ENCODE assay signal across 8 cellular contexts in genomic region chr5:55712023-55712859, GRCh38. TPM values are rescaled to one million over a fixed set of nuclear protein-coding genes. Genes with fewer than 3 reads are reported as not detected.
DNase-seq lines count a peak whose midpoint lies in the region; ATAC-seq and TF ChIP-seq lines count a peak whose summit lies in the region.

SLC38A9 (minus strand) TSS chr5:55712324; CDS start chr5:55697958, 14,366 bp downstream.

- DNase-seq in Daoy (ENCODE audit: low read depth) (peak; percentile 98), GOT3 (lab: John Stamatoyannopoulos, UW) (peak; percentile 83), LNCaP clone FGC (ENCODE audit: low read depth) (peak; percentile 89), RWPE1 (ENCODE audit: low spot score) (peak; percentile 96), fibroblast of pulmonary artery (ENCODE audit: low read depth) (peak; percentile 94)
- DNase-seq in natural killer cell treated with Interleukin-12 subunit alpha and Interleukin-12 subunit beta and Interleukin-15 and Interleukin-18, amount 100 ng/mL, for 72 hours (ENCODE audit: low spot score): peak; percentile 92
- DNase-seq in stimulated activated naive CD8-positive, alpha-beta T cell treated with anti-CD3 and anti-CD28 coated beads, Interleukin-15, Interleukin-2, amounts not matched to agents 100 U/mL and 50 U/mL, for 24 hours: peak; percentile 94

- peak within 1 kb of the TSS; percentile 97 for H3K4me3 Mint-ChIP-seq in activated T-helper 17 cell treated with anti-CD3 and anti-CD28 coated beads, Interleukin-2, amount 50 U/mL, for 72 hours
- peak within 1 kb of the TSS; percentile 99 for H3K4me3 Mint-ChIP-seq in natural killer cell treated with Interleukin-12 subunit alpha and Interleukin-12 subunit beta and Interleukin-15 and Interleukin-18, amount 100 ng/mL, for 72 hours

- peak within 1 kb of the TSS; percentile 77 for H3K4me3 ChIP-seq in LNCaP clone FGC (ENCODE audit: low read depth, low read length)
- peak within 1 kb of the TSS; percentile 98 for H3K4me3 ChIP-seq in fibroblast of pulmonary artery (replicated peaks; ENCODE audit: low read depth, low read length)

- H3K36me3 Mint-ChIP-seq in activated T-helper 17 cell treated with anti-CD3 and anti-CD28 coated beads, Interleukin-2, amount 50 U/mL, for 72 hours (ENCODE audit: low read depth): peaks cover 14% of the 10 kb centered on the region
- H3K36me3 Mint-ChIP-seq in natural killer cell treated with Interleukin-12 subunit alpha and Interleukin-12 subunit beta and Interleukin-15 and Interleukin-18, amount 100 ng/mL, for 72 hours: no peaks in the 10 kb centered on the region

- H3K27ac Mint-ChIP-seq in activated T-helper 17 cell treated with anti-CD3 and anti-CD28 coated beads, Interleukin-2, amount 50 U/mL, for 72 hours: peak within 1 kb of the TSS; percentile 96
- H3K27ac Mint-ChIP-seq in natural killer cell treated with Interleukin-12 subunit alpha and Interleukin-12 subunit beta and Interleukin-15 and Interleukin-18, amount 100 ng/mL, for 72 hours: peak within 1 kb of the TSS; percentile 90 to 97

- ATAC-seq in activated T-helper 17 cell treated with anti-CD3 and anti-CD28 coated beads, Interleukin-2, amount 50 U/mL, for 72 hours (replicated peaks): peak; percentile 100
- ATAC-seq in natural killer cell treated with Interleukin-12 subunit alpha and Interleukin-12 subunit beta and Interleukin-15 and Interleukin-18, amount 100 ng/mL, for 72 hours: peak; percentile 100
- peak; percentile 100 for ATAC-seq in stimulated activated naive CD8-positive, alpha-beta T cell treated with anti-CD3 and anti-CD28 coated beads, Interleukin-15, Interleukin-2, amounts not matched to agents 100 U/mL and 50 U/mL, for 24 hours

- H3K9me3 Mint-ChIP-seq in activated T-helper 17 cell treated with anti-CD3 and anti-CD28 coated beads, Interleukin-2, amount 50 U/mL, for 72 hours: no peaks in the 10 kb centered on the region
- H3K9me3 Mint-ChIP-seq in natural killer cell treated with Interleukin-12 subunit alpha and Interleukin-12 subunit beta and Interleukin-15 and Interleukin-18, amount 100 ng/mL, for 72 hours: no peaks in the 10 kb centered on the region

- peak within 1 kb of the TSS; percentile 75 for H3K27ac ChIP-seq in RWPE1

- peaks cover 10% of the 10 kb centered on the region for H3K4me1 Mint-ChIP-seq in activated T-helper 17 cell treated with anti-CD3 and anti-CD28 coated beads, Interleukin-2, amount 50 U/mL, for 72 hours
- H3K4me1 Mint-ChIP-seq in natural killer cell treated with Interleukin-12 subunit alpha and Interleukin-12 subunit beta and Interleukin-15 and Interleukin-18, amount 100 ng/mL, for 72 hours (ENCODE audit: low read depth in 2 of 2): peaks cover 8 to 12% of the 10 kb centered on the region in 2 donors

- no peaks in the 10 kb centered on the region for H3K27me3 Mint-ChIP-seq in activated T-helper 17 cell treated with anti-CD3 and anti-CD28 coated beads, Interleukin-2, amount 50 U/mL, for 72 hours
- H3K27me3 Mint-ChIP-seq in natural killer cell treated with Interleukin-12 subunit alpha and Interleukin-12 subunit beta and Interleukin-15 and Interleukin-18, amount 100 ng/mL, for 72 hours: peaks cover 4 to 9% of the 10 kb centered on the region in 2 donors

- CTCF ChIA-PET in RWPE1 (lab: Yijun Ruan, JAX): interaction anchor here (0.6 kb wide), 1 partner anchor 2000 kb away, joined by 3 read pairs; no protein-coding TSS in a partner anchor

- POLR2A ChIA-PET in RWPE1 (lab: Yijun Ruan, JAX; ENCODE audit: low non-redundant PET): no interaction called here

- TF ChIP-seq CTCF in LNCaP clone FGC (IDR thresholded peaks at IDR 0.05; ENCODE audit: control insufficient read depth, extremely low read depth, insufficient read depth) (no peak), RWPE1 (conservative IDR thresholded peaks at IDR 0.05; ENCODE audit: low read depth) (no peak), fibroblast of pulmonary artery (IDR thresholded peaks at IDR 0.05; ENCODE audit: low read length, missing control alignments) (no peak)

RNA-seq across cellular contexts. Expression of gene SLC38A9, which starts in this region (rescaled TPM):
- 37.3 and 49.6 TPM in 2 replicates for total RNA-seq in Daoy (2014; rRNA removed; shearing (Covaris generic))
- total RNA-seq in activated T-helper 17 cell treated with anti-CD3 and anti-CD28 coated beads, Interleukin-2, amount 50 U/mL, for 72 hours: 10 to 100 TPM; 12.5 to 21.7 TPM
- 10 to 100 TPM; 18.7 to 34.2 TPM for total RNA-seq in natural killer cell treated with Interleukin-12 subunit alpha and Interleukin-12 subunit beta and Interleukin-15 and Interleukin-18, amount 100 ng/mL, for 72 hours

Comparison
In these comparisons a context has a peak if more than half of its experiments do, and no peak if none do; other contexts are left out.
1. Peak in every context shown above with its lines: DNase-seq, ATAC-seq, H3K4me3 ChIP-seq and H3K27ac ChIP-seq.